In the genomic region with DNA sequence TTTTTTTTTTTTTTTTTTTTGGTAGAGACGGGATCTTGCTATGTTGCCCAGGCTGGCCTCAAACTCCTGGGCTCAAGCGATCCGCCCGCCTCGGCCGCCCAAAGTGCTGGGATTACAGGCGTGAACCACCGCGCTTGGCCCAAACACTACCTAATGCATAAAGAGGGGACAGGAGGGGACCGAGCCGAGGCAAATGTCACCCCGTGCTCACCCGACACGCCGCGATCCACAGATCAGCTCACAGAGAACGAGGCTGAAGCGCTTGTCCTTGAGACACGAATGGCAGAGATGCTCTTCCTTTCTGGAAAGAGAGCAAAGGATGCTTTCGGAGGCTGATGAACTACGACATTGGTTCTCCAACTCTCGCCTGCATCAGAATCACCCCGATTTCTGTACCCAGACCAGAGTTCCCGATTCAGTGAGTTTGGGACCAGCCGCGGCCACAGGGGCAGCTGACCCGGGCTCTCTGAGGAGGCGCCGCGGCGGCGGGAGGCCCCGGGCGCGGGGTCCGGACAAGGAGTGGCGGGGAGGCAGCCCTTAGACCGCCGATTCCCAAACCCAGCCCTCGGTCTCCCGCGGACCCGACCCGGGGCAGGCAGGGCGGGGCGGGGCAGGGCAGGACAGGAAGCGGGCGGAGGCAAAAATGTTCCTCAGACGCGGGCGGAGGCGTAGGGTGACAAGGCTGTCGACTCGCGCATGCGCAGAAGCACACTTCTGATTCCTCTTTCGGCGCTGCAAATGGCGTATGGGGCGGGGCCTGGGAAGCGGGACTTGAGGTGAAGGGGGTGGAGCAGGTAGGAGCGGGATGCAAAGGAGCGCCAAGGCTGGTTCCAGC, we compare ENCODE assay signal across 1 cellular context.
TF ChIP-seq lines count a peak whose summit lies in the region.

TSS of gene ZNF699 (minus strand) at position 700 of the 835 bp plus-strand sequence. CDS start 4,719 bp downstream, outside the sequence.

TF ChIP-seq in HepG2, 621 proteins besides CTCF, POLR2A, EP300 and RAD21 (continued from another document and continues in another):
- TF ChIP-seq, protein P1, sequence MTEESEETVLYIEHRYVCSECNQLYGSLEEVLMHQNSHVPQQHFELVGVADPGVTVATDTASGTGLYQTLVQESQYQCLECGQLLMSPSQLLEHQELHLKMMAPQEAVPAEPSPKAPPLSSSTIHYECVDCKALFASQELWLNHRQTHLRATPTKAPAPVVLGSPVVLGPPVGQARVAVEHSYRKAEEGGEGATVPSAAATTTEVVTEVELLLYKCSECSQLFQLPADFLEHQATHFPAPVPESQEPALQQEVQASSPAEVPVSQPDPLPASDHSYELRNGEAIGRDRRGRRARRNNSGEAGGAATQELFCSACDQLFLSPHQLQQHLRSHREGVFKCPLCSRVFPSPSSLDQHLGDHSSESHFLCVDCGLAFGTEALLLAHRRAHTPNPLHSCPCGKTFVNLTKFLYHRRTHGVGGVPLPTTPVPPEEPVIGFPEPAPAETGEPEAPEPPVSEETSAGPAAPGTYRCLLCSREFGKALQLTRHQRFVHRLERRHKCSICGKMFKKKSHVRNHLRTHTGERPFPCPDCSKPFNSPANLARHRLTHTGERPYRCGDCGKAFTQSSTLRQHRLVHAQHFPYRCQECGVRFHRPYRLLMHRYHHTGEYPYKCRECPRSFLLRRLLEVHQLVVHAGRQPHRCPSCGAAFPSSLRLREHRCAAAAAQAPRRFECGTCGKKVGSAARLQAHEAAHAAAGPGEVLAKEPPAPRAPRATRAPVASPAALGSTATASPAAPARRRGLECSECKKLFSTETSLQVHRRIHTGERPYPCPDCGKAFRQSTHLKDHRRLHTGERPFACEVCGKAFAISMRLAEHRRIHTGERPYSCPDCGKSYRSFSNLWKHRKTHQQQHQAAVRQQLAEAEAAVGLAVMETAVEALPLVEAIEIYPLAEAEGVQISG (CRISPR knock-in tag; IDR thresholded peaks at IDR 0.05): 0 out of 2 replicates have a peak, but pooled peaks have one; percentile 23
- TF ChIP-seq DNMT3B (CRISPR knock-in tag; conservative IDR thresholded peaks at IDR 0.05) (no peak), SRF (IDR thresholded peaks at IDR 0.05; ENCODE audit: low read depth, low read length) (no peak), ZNF777 (CRISPR knock-in tag; IDR thresholded peaks at IDR 0.05) (no peak), CHCHD3 (CRISPR knock-in tag; IDR thresholded peaks at IDR 0.05) (no peak), ZKSCAN5 (CRISPR knock-in tag; IDR thresholded peaks at IDR 0.05) (no peak), ZFP90 (CRISPR knock-in tag; IDR thresholded peaks at IDR 0.05; ENCODE audit: borderline replicate concordance) (no peak), RFXAP (CRISPR knock-in tag; IDR thresholded peaks at IDR 0.05; ENCODE audit: borderline replicate concordance) (no peak), ZNF10 (CRISPR knock-in tag; IDR thresholded peaks at IDR 0.05; ENCODE audit: borderline replicate concordance, low read depth) (no peak), TOPORS (CRISPR knock-in tag; IDR thresholded peaks at IDR 0.05) (no peak), SOX5 (CRISPR knock-in tag; IDR thresholded peaks at IDR 0.05; ENCODE audit: borderline replicate concordance) (no peak), SNRNP70 (IDR thresholded peaks at IDR 0.05; ENCODE audit: low read depth, low read length) (no peak), ZNF790 (CRISPR knock-in tag; IDR thresholded peaks at IDR 0.05; ENCODE audit: borderline replicate concordance) (no peak), MXI1 (IDR thresholded peaks at IDR 0.05; ENCODE audit: borderline replicate concordance, low read depth, low read length) (no peak), IKZF1 (IDR thresholded peaks at IDR 0.05) (no peak), HNRNPLL (IDR thresholded peaks at IDR 0.05; ENCODE audit: low read depth, low read length, poor library complexity, severe bottlenecking) (peak; percentile 72), ZNF780A (CRISPR knock-in tag; IDR thresholded peaks at IDR 0.05) (no peak), ZNF264 (CRISPR knock-in tag; IDR thresholded peaks at IDR 0.05) (no peak), ARNTL (CRISPR knock-in tag; IDR thresholded peaks at IDR 0.05) (no peak), TBX3 (IDR thresholded peaks at IDR 0.05; ENCODE audit: borderline replicate concordance) (no peak), ZFP36L2 (CRISPR knock-in tag; IDR thresholded peaks at IDR 0.05) (no peak), TEAD3 (CRISPR knock-in tag; optimal IDR thresholded peaks at IDR 0.05; ENCODE audit: borderline replicate concordance) (no peak), ZFY (CRISPR knock-in tag; IDR thresholded peaks at IDR 0.05) (peak; percentile 47), PHF8 (CRISPR knock-in tag; IDR thresholded peaks at IDR 0.05) (peak; percentile 69), SMC3 (IDR thresholded peaks at IDR 0.05; ENCODE audit: low read length) (no peak), LCORL (IDR thresholded peaks at IDR 0.05) (no peak), LCORL (CRISPR knock-in tag; IDR thresholded peaks at IDR 0.05) (peak; percentile 37; the same call in 1 of the 2 replicates), ZMYM4 (CRISPR knock-in tag; IDR thresholded peaks at IDR 0.05) (no peak), SNAI1 (CRISPR knock-in tag; IDR thresholded peaks at IDR 0.05; ENCODE audit: borderline replicate concordance) (no peak), ZNF362 (CRISPR knock-in tag; IDR thresholded peaks at IDR 0.05; ENCODE audit: borderline replicate concordance) (no peak), ZZZ3 (CRISPR knock-in tag; IDR thresholded peaks at IDR 0.05; ENCODE audit: borderline replicate concordance) (no peak), TCF7L2 (IDR thresholded peaks at IDR 0.05; ENCODE audit: low read depth, low read length) (no peak), ZNF83 (CRISPR knock-in tag; IDR thresholded peaks at IDR 0.05; ENCODE audit: borderline replicate concordance) (no peak), ESRRA (CRISPR knock-in tag; IDR thresholded peaks at IDR 0.05; ENCODE audit: low read depth) (no peak), ZNF512 (CRISPR knock-in tag; IDR thresholded peaks at IDR 0.05) (no peak), ZNF30 (CRISPR knock-in tag; IDR thresholded peaks at IDR 0.05) (no peak), ZNF34 (CRISPR knock-in tag; IDR thresholded peaks at IDR 0.05; ENCODE audit: borderline replicate concordance) (no peak), ZNF274 (CRISPR knock-in tag; IDR thresholded peaks at IDR 0.05) (0 out of 2 replicates have a peak, but pooled peaks have one; percentile 39), GTF3A (CRISPR knock-in tag; conservative IDR thresholded peaks at IDR 0.05) (0 out of 2 replicates have a peak, but pooled peaks have one; percentile 34), ZFAT (CRISPR knock-in tag; conservative IDR thresholded peaks at IDR 0.05) (no peak), ZBTB10 (CRISPR knock-in tag; IDR thresholded peaks at IDR 0.05; ENCODE audit: borderline replicate concordance) (no peak), JUNB (CRISPR knock-in tag; IDR thresholded peaks at IDR 0.05; ENCODE audit: borderline replicate concordance) (no peak), CBX5 (CRISPR knock-in tag; IDR thresholded peaks at IDR 0.05; ENCODE audit: borderline replicate concordance) (no peak), TAF15 (IDR thresholded peaks at IDR 0.05; ENCODE audit: low read depth, low read length, poor library complexity, severe bottlenecking) (no peak), FOXJ3 (CRISPR knock-in tag; IDR thresholded peaks at IDR 0.05; ENCODE audit: borderline replicate concordance) (no peak)
- TF ChIP-seq, protein P2, sequence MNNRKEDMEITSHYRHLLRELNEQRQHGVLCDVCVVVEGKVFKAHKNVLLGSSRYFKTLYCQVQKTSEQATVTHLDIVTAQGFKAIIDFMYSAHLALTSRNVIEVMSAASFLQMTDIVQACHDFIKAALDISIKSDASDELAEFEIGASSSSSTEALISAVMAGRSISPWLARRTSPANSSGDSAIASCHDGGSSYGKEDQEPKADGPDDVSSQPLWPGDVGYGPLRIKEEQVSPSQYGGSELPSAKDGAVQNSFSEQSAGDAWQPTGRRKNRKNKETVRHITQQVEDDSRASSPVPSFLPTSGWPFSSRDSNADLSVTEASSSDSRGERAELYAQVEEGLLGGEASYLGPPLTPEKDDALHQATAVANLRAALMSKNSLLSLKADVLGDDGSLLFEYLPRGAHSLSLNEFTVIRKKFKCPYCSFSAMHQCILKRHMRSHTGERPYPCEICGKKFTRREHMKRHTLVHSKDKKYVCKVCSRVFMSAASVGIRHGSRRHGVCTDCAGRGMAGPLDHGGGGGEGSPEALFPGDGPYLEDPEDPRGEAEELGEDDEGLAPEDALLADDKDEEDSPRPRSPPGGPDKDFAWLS (CRISPR knock-in tag; IDR thresholded peaks at IDR 0.05; ENCODE audit: borderline replicate concordance): no peak
- TF ChIP-seq, protein P3, sequence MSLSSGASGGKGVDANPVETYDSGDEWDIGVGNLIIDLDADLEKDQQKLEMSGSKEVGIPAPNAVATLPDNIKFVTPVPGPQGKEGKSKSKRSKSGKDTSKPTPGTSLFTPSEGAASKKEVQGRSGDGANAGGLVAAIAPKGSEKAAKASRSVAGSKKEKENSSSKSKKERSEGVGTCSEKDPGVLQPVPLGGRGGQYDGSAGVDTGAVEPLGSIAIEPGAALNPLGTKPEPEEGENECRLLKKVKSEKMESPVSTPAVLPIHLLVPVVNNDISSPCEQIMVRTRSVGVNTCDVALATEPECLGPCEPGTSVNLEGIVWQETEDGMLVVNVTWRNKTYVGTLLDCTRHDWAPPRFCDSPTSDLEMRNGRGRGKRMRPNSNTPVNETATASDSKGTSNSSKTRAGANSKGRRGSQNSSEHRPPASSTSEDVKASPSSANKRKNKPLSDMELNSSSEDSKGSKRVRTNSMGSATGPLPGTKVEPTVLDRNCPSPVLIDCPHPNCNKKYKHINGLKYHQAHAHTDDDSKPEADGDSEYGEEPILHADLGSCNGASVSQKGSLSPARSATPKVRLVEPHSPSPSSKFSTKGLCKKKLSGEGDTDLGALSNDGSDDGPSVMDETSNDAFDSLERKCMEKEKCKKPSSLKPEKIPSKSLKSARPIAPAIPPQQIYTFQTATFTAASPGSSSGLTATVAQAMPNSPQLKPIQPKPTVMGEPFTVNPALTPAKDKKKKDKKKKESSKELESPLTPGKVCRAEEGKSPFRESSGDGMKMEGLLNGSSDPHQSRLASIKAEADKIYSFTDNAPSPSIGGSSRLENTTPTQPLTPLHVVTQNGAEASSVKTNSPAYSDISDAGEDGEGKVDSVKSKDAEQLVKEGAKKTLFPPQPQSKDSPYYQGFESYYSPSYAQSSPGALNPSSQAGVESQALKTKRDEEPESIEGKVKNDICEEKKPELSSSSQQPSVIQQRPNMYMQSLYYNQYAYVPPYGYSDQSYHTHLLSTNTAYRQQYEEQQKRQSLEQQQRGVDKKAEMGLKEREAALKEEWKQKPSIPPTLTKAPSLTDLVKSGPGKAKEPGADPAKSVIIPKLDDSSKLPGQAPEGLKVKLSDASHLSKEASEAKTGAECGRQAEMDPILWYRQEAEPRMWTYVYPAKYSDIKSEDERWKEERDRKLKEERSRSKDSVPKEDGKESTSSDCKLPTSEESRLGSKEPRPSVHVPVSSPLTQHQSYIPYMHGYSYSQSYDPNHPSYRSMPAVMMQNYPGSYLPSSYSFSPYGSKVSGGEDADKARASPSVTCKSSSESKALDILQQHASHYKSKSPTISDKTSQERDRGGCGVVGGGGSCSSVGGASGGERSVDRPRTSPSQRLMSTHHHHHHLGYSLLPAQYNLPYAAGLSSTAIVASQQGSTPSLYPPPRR (CRISPR knock-in tag; IDR thresholded peaks at IDR 0.05; ENCODE audit: borderline replicate concordance): no peak
